8 cellular contexts compared by ENCODE assay signal in the genomic region with DNA sequence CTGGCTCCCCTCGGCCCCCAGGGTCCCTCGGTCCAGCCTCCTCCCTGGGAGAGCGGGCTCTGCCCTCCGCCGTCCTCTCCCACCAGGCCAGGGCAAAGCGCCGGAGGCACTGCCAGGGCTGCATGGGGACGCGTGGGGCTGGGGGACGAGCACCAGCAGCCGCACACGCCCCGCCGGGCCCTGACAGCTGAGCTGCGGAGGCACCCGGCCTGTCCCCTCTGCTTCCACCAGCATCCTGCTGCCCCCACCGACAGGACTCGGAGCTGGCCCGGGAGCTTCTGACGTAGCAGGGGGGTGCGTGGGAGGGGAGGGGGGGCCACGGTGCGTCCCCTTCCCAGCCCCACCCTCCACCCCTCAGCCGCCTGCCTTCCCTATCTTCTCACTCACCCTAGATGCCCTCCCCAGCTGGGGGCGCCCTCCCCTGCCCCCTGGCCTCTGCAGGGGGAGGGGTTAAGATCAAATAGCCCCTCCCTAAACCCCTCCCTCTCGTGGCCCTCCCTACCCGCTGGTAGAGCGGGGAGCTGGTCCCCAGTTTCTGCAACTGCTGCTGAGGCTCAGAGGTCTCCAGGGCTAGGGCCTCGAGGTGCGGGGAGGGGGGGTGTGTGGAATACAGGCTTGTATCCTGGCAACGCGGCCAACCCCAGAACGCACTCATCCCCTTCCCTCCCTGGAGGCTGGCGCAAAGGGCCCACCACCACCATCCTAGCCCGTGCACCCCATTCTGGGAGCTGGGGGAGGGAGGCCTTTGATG. TPM values are rescaled to one million over a fixed set of nuclear protein-coding genes. Genes with fewer than 3 reads are reported as not detected.
DNase-seq lines count a peak whose midpoint lies in the region; ATAC-seq and TF ChIP-seq lines count a peak whose summit lies in the region.

No MANE protein-coding gene starts in this region.

- in situ Hi-C loops in mammary epithelial cell (cut with MboI; ENCODE audit: low sequenced_read_pairs in 2 of 2): no loop called here

- dilution Hi-C loops in mammary epithelial cell (cut with HindIII; ENCODE audit: low sequenced_read_pairs): no loop called here

- H2AFZ ChIP-seq in mammary epithelial cell (ENCODE audit: low read depth, low read length): no peak overlapping the region

- H3K27me3 Mint-ChIP-seq in MCF 10A (ENCODE audit: insufficient read depth, unreplicated experiment): peaks cover 40% of the 10 kb centered on the region

- no peak overlapping the region for H3K9ac ChIP-seq in mammary epithelial cell (ENCODE audit: insufficient read depth, low read length)

- H3K4me3 Mint-ChIP-seq in MCF 10A (ENCODE audit: unreplicated experiment): peak overlapping the region; percentile 66

- H4K20me1 ChIP-seq in mammary epithelial cell (ENCODE audit: insufficient read depth, low read length): no peaks in the 10 kb centered on the region

- CTCF ChIA-PET in MCF 10A (lab: Yijun Ruan, JAX): interaction anchor here (0.7 kb wide), 1 partner anchor 46 kb away, joined by 4 read pairs; no protein-coding TSS in a partner anchor
- CTCF ChIA-PET in mammary epithelial cell (lab: Charles Lee; ENCODE audit: low non-redundant PET): no interaction called here

- H3K4me3 ChIP-seq in mammary epithelial cell (replicated peaks in 1 of 3; ENCODE audit: insufficient read depth in 1 of 3, low read depth in 2 of 3, low read length in 3 of 3) (no peak overlapping the region), tibial nerve (peak overlapping the region in 1 of 4 donors; percentile 61)

- no peak overlapping the region for H3K27ac ChIP-seq in mammary epithelial cell (ENCODE audit: insufficient read depth, low read depth, low read length)
- H3K27ac ChIP-seq in VCaP: peak overlapping the region; percentile 88; the same call in 1 of the 2 replicates
- no peak overlapping the region for H3K27ac ChIP-seq in tibial nerve

- TF ChIP-seq EP300 in tibial nerve (IDR thresholded peaks at IDR 0.05): no peak

- TF ChIP-seq CTCF in MCF 10A (IDR thresholded peaks at IDR 0.05; ENCODE audit: unreplicated experiment): no peak
- no peak for TF ChIP-seq CTCF in mammary epithelial cell (conservative IDR thresholded peaks at IDR 0.05 in 1 of 2, IDR thresholded peaks at IDR 0.05 in 1 of 2; ENCODE audit: extremely low read depth in 1 of 2, insufficient read depth in 1 of 2, low read depth in 1 of 2, low read length in 2 of 2)
- peak; percentile 55 for TF ChIP-seq CTCF in VCaP (conservative IDR thresholded peaks at IDR 0.05)
- no peak for TF ChIP-seq CTCF in tibial nerve (IDR thresholded peaks at IDR 0.05)

- H3K4me2 ChIP-seq in mammary epithelial cell (ENCODE audit: insufficient read depth, low read depth, low read length): no peak overlapping the region

- H3K9me3 ChIP-seq in mammary epithelial cell (replicated peaks; ENCODE audit: insufficient read depth, low read length): no peaks in the 10 kb centered on the region
- H3K9me3 ChIP-seq in tibial nerve: no peaks in the 10 kb centered on the region

- DNase-seq in MCF 10A (ENCODE audit: unreplicated experiment) (no peak), mammary epithelial cell (no peak), hippocampal formation (lab: John Stamatoyannopoulos, UW) (peak; percentile 43 to 57), superior temporal gyrus (ENCODE audit: extremely low spot score) (peak; percentile 57), tibial nerve (ENCODE audit: low spot score in 2 of 2) (no peak), T-helper 9 cell (no peak)

- no peak for ATAC-seq in HG02798 (IDR thresholded peaks at IDR 0.05; ENCODE audit: poor library complexity, unreplicated experiment)

- POLR2A ChIA-PET in MCF 10A (lab: Yijun Ruan, JAX): interaction anchor here (0.6 to 1.1 kb wide), 4 partner anchors 46 to 153 kb away, joined by 3 read pairs; no protein-coding TSS in a partner anchor

- no peaks in the 10 kb centered on the region for H3K79me2 ChIP-seq in mammary epithelial cell (ENCODE audit: insufficient read depth, low read length)

- 60% methylated on average over 5 of the region's 35 CpGs for WGBS in mammary epithelial cell (ENCODE audit: low coverage, missing lambda C conversion rate)
- 14 to 21% methylated on average over 13 to 31 of the region's 35 CpGs for WGBS in tibial nerve, 2 donors

- H3K9me3 Mint-ChIP-seq in MCF 10A (ENCODE audit: unreplicated experiment): no peaks in the 10 kb centered on the region

- BruUV-seq in MCF 10A (replicated peaks; lab: Mats Ljungman, UMichigan) (no TSS peak), mammary epithelial cell (replicated peaks; lab: Mats Ljungman, UMichigan) (no TSS peak)

- peaks cover 11% of the 10 kb centered on the region for H3K27me3 ChIP-seq in mammary epithelial cell (ENCODE audit: insufficient read depth, low read length)
- H3K27me3 ChIP-seq in tibial nerve: peaks cover 0 to 65% of the 10 kb centered on the region in 2 donors

- no peak overlapping the region for H3K27ac Mint-ChIP-seq in MCF 10A (ENCODE audit: low read depth, unreplicated experiment)

- TF ChIP-seq POLR2A in tibial nerve (IDR thresholded peaks at IDR 0.05): no peak

- H3K36me3 Mint-ChIP-seq in MCF 10A (ENCODE audit: insufficient read depth, unreplicated experiment): no peaks in the 10 kb centered on the region

- intact Hi-C loops in MCF 10A (cut with micrococcal nuclease) (no loop called here), mammary epithelial cell (cut with micrococcal nuclease) (no loop called here)

- H3K4me1 ChIP-seq in mammary epithelial cell (ENCODE audit: insufficient read depth, low read length) (peaks cover 11% of the 10 kb centered on the region), tibial nerve (peaks cover 0 to 51% (median 9%) of the 10 kb centered on the region in 4 donors)

- H3K4me1 Mint-ChIP-seq in MCF 10A (ENCODE audit: insufficient read depth, unreplicated experiment): no peaks in the 10 kb centered on the region

- no peaks in the 10 kb centered on the region for H3K36me3 ChIP-seq in mammary epithelial cell (ENCODE audit: insufficient read depth, low read length)
- H3K36me3 ChIP-seq in tibial nerve: no peaks in the 10 kb centered on the region

RNA-seq across cellular contexts. Expression of a gene that starts 1.1 kb away (rescaled TPM):
- total RNA-seq in MCF 10A (2022) (5.7 and 8.6 TPM in 2 replicates), mammary epithelial cell (1 to 10 TPM in 1 of 2 donors, under 1 TPM in 1; 0.17 to 4.2 TPM), tibial nerve (1 to 10 TPM in 2 of 4 donors, under 1 TPM in 2; 0.44 to 5.4 (median 1.5) TPM)
- polyA plus RNA-seq in mammary epithelial cell: 0.71 TPM
- polyA minus RNA-seq in mammary epithelial cell: 0.78 TPM

Comparison
In these comparisons a context has a peak if more than half of its experiments do, and no peak if none do; other contexts are left out.
1. DNase-seq: peak in hippocampal formation (2 of 2) and superior temporal gyrus (single experiment); none in MCF 10A (single experiment), mammary epithelial cell (single experiment), tibial nerve (0 of 2) and T-helper 9 cell (single experiment).